1 cellular context compared by ENCODE assay signal in the genomic region with DNA sequence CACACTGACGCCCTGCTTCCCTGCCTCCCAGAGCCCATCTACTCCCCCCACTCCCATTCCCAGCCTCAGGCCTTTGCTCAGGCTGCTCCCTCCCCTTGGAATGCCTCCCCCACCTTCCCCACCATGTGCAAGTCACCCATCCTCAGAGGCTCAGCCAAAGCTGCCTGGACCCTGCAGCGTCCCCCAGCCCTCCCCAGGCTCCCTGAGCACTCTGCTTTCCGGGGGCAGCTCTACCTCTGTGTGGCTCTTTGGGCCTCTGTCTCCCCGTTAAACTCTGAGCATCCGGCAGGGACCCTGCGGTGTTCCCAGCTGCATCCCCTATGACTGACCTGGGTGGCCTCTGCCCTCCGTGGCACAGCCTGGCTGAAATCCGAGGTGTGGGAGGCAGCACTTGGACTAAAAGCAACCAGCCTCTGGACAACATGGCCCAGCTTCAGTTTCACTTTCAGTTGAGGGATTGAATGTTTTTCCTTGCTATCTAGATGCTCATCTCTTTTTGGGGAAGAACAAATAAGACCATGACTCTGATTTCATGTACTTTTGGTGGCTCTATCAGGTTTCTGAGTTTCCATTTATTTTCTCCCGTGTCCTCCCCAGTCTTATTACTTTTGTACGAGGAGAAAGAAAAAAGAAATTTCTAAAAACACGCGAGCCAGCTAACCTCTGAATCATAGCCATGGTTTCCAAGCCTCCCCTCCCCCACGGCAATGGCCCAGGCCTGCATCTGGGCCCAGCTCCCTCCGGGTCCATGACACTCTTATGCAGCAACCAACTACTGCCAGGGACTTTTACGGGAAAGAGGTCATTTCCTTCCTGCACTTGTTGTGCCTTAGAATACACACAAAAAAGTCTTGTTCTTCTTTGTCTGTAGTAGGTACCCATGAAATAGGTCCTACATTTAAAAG.
TF ChIP-seq lines count a peak whose summit lies in the region.

No MANE protein-coding gene starts in this region.

TF ChIP-seq in WTC11, 78 proteins besides CTCF, POLR2A, EP300 and RAD21 (continued from another document):
- no peak for TF ChIP-seq USF2 (CRISPR knock-in tag; IDR thresholded peaks at IDR 0.05)
- no peak for TF ChIP-seq GTF2I (CRISPR knock-in tag; conservative IDR thresholded peaks at IDR 0.05)
- no peak for TF ChIP-seq FOXK1 (CRISPR knock-in tag; IDR thresholded peaks at IDR 0.05)
- TF ChIP-seq PRRX2 (CRISPR knock-in tag; IDR thresholded peaks at IDR 0.05): no peak
